1 cellular context compared by ENCODE assay signal in the genomic region with DNA sequence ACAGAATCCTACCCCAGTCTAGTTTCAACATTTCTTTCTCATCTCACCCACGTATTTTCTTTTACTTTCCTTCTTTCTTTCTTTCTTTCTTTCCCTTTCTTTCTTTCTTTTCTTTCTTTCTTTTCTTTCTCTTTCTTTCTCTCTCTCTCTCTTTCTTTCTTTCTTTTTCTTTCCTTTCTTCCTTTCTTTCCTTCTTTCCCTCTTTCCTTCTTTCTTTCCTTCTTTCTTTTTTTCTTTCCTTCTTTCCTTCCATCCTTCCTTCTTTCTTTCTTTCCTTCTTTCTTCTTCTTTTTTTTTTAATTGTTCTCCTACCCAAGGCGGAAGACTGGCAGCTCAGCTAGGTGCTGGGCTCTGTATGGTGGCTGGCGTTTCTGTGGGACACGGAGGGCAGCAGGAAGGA.
TF ChIP-seq lines count a peak whose summit lies in the region.

No MANE protein-coding gene starts in this region.

TF ChIP-seq in K562, 482 proteins besides CTCF, POLR2A, EP300 and RAD21:
- no peak for TF ChIP-seq FUS (optimal IDR thresholded peaks at IDR 0.05; ENCODE audit: low read depth, low read length)
- TF ChIP-seq CREBBP (IDR thresholded peaks at IDR 0.05; ENCODE audit: low read depth, low read length): no peak
- TF ChIP-seq ZNF316 (IDR thresholded peaks at IDR 0.05): no peak
- no peak for TF ChIP-seq SMAD3 (CRISPR knock-in tag; conservative IDR thresholded peaks at IDR 0.05)
- TF ChIP-seq, protein P1, sequence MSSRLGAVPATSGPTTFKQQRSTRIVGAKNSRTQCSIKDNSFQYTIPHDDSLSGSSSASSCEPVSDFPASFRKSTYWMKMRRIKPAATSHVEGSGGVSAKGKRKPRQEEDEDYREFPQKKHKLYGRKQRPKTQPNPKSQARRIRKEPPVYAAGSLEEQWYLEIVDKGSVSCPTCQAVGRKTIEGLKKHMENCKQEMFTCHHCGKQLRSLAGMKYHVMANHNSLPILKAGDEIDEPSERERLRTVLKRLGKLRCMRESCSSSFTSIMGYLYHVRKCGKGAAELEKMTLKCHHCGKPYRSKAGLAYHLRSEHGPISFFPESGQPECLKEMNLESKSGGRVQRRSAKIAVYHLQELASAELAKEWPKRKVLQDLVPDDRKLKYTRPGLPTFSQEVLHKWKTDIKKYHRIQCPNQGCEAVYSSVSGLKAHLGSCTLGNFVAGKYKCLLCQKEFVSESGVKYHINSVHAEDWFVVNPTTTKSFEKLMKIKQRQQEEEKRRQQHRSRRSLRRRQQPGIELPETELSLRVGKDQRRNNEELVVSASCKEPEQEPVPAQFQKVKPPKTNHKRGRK (tag; IDR thresholded peaks at IDR 0.05): peak; percentile 92
